25 cellular contexts compared by ENCODE assay signal in the genomic region with DNA sequence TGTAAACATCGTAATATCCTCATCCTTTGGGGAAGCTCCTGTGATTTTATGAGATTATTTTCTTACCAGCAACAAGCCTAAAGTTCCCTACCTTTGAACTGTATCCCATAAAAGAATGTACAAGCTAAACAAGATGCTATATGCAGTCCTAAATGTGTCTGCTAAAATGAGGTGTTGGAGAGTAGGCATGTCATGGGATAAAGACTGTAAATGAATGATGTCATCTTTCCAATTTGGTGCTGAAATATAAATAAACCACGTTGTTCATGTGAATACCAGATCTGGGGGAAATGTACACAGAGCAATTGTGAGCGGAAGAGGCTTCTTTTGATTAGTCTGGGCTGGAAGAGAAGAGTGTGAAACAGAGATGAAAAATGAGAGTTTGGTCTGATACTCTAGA.
DNase-seq lines count a peak whose midpoint lies in the region; TF ChIP-seq lines count a peak whose summit lies in the region.
"Had no signal": no experiment of that assay in that cellular context is flagged by ENCODE, and none has a peak within 500 bp of the region (broad histone marks: within the 10 kb centered on the region; RNA-seq: fewer than 3 reads in every experiment).

No MANE protein-coding gene starts in this region.

- no peak overlapping the region for H3K23ac ChIP-seq in mesenchymal stem cell (ENCODE audit: low read length in 2 of 2)

- no peak overlapping the region for H4K8ac ChIP-seq in mesenchymal stem cell (ENCODE audit: low read length)

- H2BK15ac ChIP-seq in mesenchymal stem cell (ENCODE audit: low read depth, poor library complexity, severe bottlenecking) = no peak overlapping the region

- POLR2A ChIA-PET in CD4-positive, alpha-beta memory T cell (lab: Charles Lee; ENCODE audit: partially characterized antibody) = no interaction called here

- WGBS in mesenchymal stem cell = 10% methylated on average over 2 of the region's 3 CpGs

- no peak overlapping the region for H4K91ac ChIP-seq in mesenchymal stem cell (ENCODE audit: low read length)

- H3K4me2 ChIP-seq in mesenchymal stem cell (ENCODE audit: low read length, poor library complexity, severe bottlenecking) = no peak overlapping the region
- H3K4me2 ChIP-seq: GM23338, SK-N-SH had no signal

- H3K27ac Mint-ChIP-seq in CD4-positive, alpha-beta memory T cell = no peak overlapping the region
- H3K27ac Mint-ChIP-seq in progenitor cell of endocrine pancreas = no peak overlapping the region
- H3K27ac Mint-ChIP-seq: activated naive CD4-positive, alpha-beta T cell treated with anti-CD3 and anti-CD28 coated beads for 36 hours; activated T-helper 1 cell treated with anti-CD3 and anti-CD28 coated beads, Interleukin-12 subunit alpha, Interleukin-12 subunit beta, Interleukin-2, Interleukin-4 antibody, amounts not matched to agents 30 ng/mL and 10 ng/mL and 1 ng/mL, durations not matched to agents 14 hours and 24 hours and 36 hours; CD14-positive monocyte; GM23338; T-helper 17 cell had no signal

- H3K79me1 ChIP-seq in mesenchymal stem cell (replicated peaks; ENCODE audit: low read length, poor library complexity, severe bottlenecking) = no peaks in the 10 kb centered on the region

- no peaks in the 10 kb centered on the region for H3K36me3 ChIP-seq in mesenchymal stem cell (ENCODE audit: control insufficient read depth in 1 of 2, insufficient read depth in 2 of 2, low read depth in 1 of 2, low read length in 2 of 2)
- H3K36me3 ChIP-seq in CD4-positive, alpha-beta memory T cell (ENCODE audit: insufficient read depth, low read length) = no peaks in the 10 kb centered on the region
- H3K36me3 ChIP-seq: adrenal gland, prostate gland, thoracic aorta, uterus had no signal

- no peak overlapping the region for H2AFZ ChIP-seq in mesenchymal stem cell (ENCODE audit: low read depth, low read length)
- H2AFZ ChIP-seq: GM23338 had no signal

- H3K4me1 ChIP-seq in mesenchymal stem cell (ENCODE audit: control insufficient read depth, insufficient read depth, low read depth, low read length) = no peaks in the 10 kb centered on the region
- no peaks in the 10 kb centered on the region for H3K4me1 ChIP-seq in CD4-positive, alpha-beta memory T cell (ENCODE audit: insufficient read depth, low read length)
- H3K4me1 ChIP-seq: adrenal gland, prostate gland, uterus had no signal

- H2AK5ac ChIP-seq in mesenchymal stem cell (ENCODE audit: low read length, severe bottlenecking) = no peak overlapping the region

- H2BK12ac ChIP-seq in mesenchymal stem cell (ENCODE audit: low read length in 2 of 2) = no peak overlapping the region

- H3K27ac ChIP-seq in mesenchymal stem cell (ENCODE audit: low read length, poor library complexity, severe bottlenecking) = no peak overlapping the region
- no peak overlapping the region for H3K27ac ChIP-seq in CD4-positive, alpha-beta memory T cell (ENCODE audit: low read depth, low read length)
- H3K27ac ChIP-seq: adrenal gland, prostate gland, thoracic aorta, uterus had no signal

- TF ChIP-seq CTCF in HFF-Myc (IDR thresholded peaks at IDR 0.05; ENCODE audit: low read depth, low read length, missing control alignments) (no peak), astrocyte of the spinal cord (IDR thresholded peaks at IDR 0.05; ENCODE audit: low read depth, low read length) (no peak), progenitor cell of endocrine pancreas (IDR thresholded peaks at IDR 0.05; ENCODE audit: unreplicated experiment) (no peak)

- H3K4me3 ChIP-seq in HFF-Myc (replicated peaks; ENCODE audit: low read depth, low read length) (no peak overlapping the region), astrocyte of the spinal cord (ENCODE audit: low read depth, low read length) (no peak overlapping the region), mesenchymal stem cell (ENCODE audit: insufficient read depth in 1 of 2, low read depth in 1 of 2, low read length in 2 of 2) (no peak overlapping the region)
- H3K4me3 ChIP-seq in CD4-positive, alpha-beta memory T cell (ENCODE audit: low read length in 2 of 2) = no peak overlapping the region
- H3K4me3 ChIP-seq: adrenal gland, GM23338, prostate gland, thoracic aorta, uterus had no signal

- H3K27me3 Mint-ChIP-seq in CD4-positive, alpha-beta memory T cell = no peaks in the 10 kb centered on the region
- no peaks in the 10 kb centered on the region for H3K27me3 Mint-ChIP-seq in progenitor cell of endocrine pancreas
- H3K27me3 Mint-ChIP-seq: T-helper 17 cell had no signal

- no peak overlapping the region for H3K18ac ChIP-seq in mesenchymal stem cell (ENCODE audit: low read depth in 1 of 2, low read length in 2 of 2)

- H3K9me3 Mint-ChIP-seq in CD4-positive, alpha-beta memory T cell = peaks cover 0 to 5% (median 2%) of the 10 kb centered on the region in 8 donors
- H3K9me3 Mint-ChIP-seq in progenitor cell of endocrine pancreas (ENCODE audit: low read depth) = no peaks in the 10 kb centered on the region
- H3K9me3 Mint-ChIP-seq: activated T-helper 1 cell treated with anti-CD3 and anti-CD28 coated beads, Interleukin-12 subunit alpha, Interleukin-12 subunit beta, Interleukin-2, Interleukin-4 antibody, amounts not matched to agents 30 ng/mL and 10 ng/mL and 1 ng/mL, durations not matched to agents 14 hours and 24 hours and 36 hours; GM23338 had no signal

- CTCF ChIA-PET in CD4-positive, alpha-beta memory T cell (lab: Charles Lee; ENCODE audit: partially characterized antibody) = no interaction called here

- in situ Hi-C loops in astrocyte of the spinal cord (cut with HindIII; ENCODE audit: low sequenced_read_pairs) = no loop called here

- no peak overlapping the region for H2BK5ac ChIP-seq in mesenchymal stem cell (ENCODE audit: low read depth, low read length, poor library complexity, severe bottlenecking)

- no peaks in the 10 kb centered on the region for H3K4me1 Mint-ChIP-seq in CD4-positive, alpha-beta memory T cell
- H3K4me1 Mint-ChIP-seq in progenitor cell of endocrine pancreas (ENCODE audit: low read depth) = no peaks in the 10 kb centered on the region
- H3K4me1 Mint-ChIP-seq: CD14-positive monocyte, T-helper 17 cell had no signal

- peak; percentile 53 for DNase-seq in HFF-Myc (ENCODE audit: extremely low read depth, low read depth)
- peak; percentile 4 for DNase-seq in NCI-H345 treated with DMSO at 0.1 percent for 48 hours (lab: John Stamatoyannopoulos, UW; ENCODE audit: unreplicated experiment)
- peak; percentile 32 for DNase-seq in astrocyte of the spinal cord (ENCODE audit: low read depth, low spot score)
- peak; percentile 83 for DNase-seq in mesenchymal stem cell
- DNase-seq in CD4-positive, alpha-beta memory T cell = no peak
- DNase-seq in epidermal melanocyte (ENCODE audit: insufficient read length, low spot score) = no peak
- no peak for DNase-seq in progenitor cell of endocrine pancreas (ENCODE audit: low spot score, unreplicated experiment)
- DNase-seq: activated CD4-positive, alpha-beta T cell treated with anti-CD3 and anti-CD28 coated beads, Interleukin-2, amount 50 U/mL, for 48 hours; activated naive CD4-positive, alpha-beta T cell treated with anti-CD3 and anti-CD28 coated beads for 36 hours; adrenal gland; effector CD4-positive, alpha-beta T cell; left colon; mesendoderm; NCI-H1105; NCI-H526 treated with DMSO at 0.1 percent for 48 hours; SK-N-SH; stimulated activated CD4-positive, alpha-beta T cell treated with anti-CD3 and anti-CD28 coated beads, Interleukin-15, amount 100 ng/mL, for 24 hours; stimulated activated naive CD8-positive, alpha-beta T cell treated with anti-CD3 and anti-CD28 coated beads, Interleukin-15, Interleukin-2, amounts not matched to agents 100 U/mL and 50 U/mL, for 24 hours; T-helper 17 cell; uterus had no signal

- no peak overlapping the region for H3K9ac ChIP-seq in mesenchymal stem cell (ENCODE audit: low read length)
- H3K9ac ChIP-seq: SK-N-SH had no signal

- no peak overlapping the region for H3K4ac ChIP-seq in mesenchymal stem cell (ENCODE audit: low read depth in 1 of 2, low read length in 2 of 2)

- no peaks in the 10 kb centered on the region for H3K36me3 Mint-ChIP-seq in CD4-positive, alpha-beta memory T cell
- peaks cover 2% of the 10 kb centered on the region for H3K36me3 Mint-ChIP-seq in progenitor cell of endocrine pancreas (ENCODE audit: insufficient read depth)
- H3K36me3 Mint-ChIP-seq: CD14-positive monocyte had no signal

- H3K4me3 Mint-ChIP-seq in CD4-positive, alpha-beta memory T cell = no peak overlapping the region
- no peak overlapping the region for H3K4me3 Mint-ChIP-seq in progenitor cell of endocrine pancreas (ENCODE audit: low read depth)
- H3K4me3 Mint-ChIP-seq: activated naive CD4-positive, alpha-beta T cell treated with anti-CD3 and anti-CD28 coated beads for 36 hours; activated T-helper 1 cell treated with anti-CD3 and anti-CD28 coated beads, Interleukin-12 subunit alpha, Interleukin-12 subunit beta, Interleukin-2, Interleukin-4 antibody, amounts not matched to agents 30 ng/mL and 10 ng/mL and 1 ng/mL, durations not matched to agents 14 hours and 24 hours and 36 hours; CD14-positive monocyte; GM23338; T-helper 17 cell had no signal

- no peaks in the 10 kb centered on the region for H3K9me3 ChIP-seq in mesenchymal stem cell (ENCODE audit: control insufficient read depth, low read length)
- no peaks in the 10 kb centered on the region for H3K9me3 ChIP-seq in CD4-positive, alpha-beta memory T cell (ENCODE audit: control insufficient read depth in 1 of 2, low read length in 2 of 2)
- H3K9me3 ChIP-seq: adrenal gland, prostate gland, SK-N-SH, thoracic aorta, uterus had no signal

- H3K27me3 ChIP-seq in mesenchymal stem cell (ENCODE audit: control insufficient read depth in 1 of 2, insufficient read depth in 1 of 2, low read length in 2 of 2) = peaks cover 0 to 14% of the 10 kb centered on the region in 2 experiments
- no peaks in the 10 kb centered on the region for H3K27me3 ChIP-seq in CD4-positive, alpha-beta memory T cell (ENCODE audit: insufficient read depth, low read length)
- H3K27me3 ChIP-seq: adrenal gland, uterus had no signal

- H2BK120ac ChIP-seq in mesenchymal stem cell (ENCODE audit: low read depth, low read length) = no peak overlapping the region

- intact Hi-C loops in CD4-positive, alpha-beta memory T cell (cut with micrococcal nuclease) = no loop called here

- no peak overlapping the region for H3K14ac ChIP-seq in mesenchymal stem cell (ENCODE audit: low read length in 2 of 2)

Comparison
In these comparisons a context has a peak if more than half of its experiments do, and no peak if none do; other contexts are left out.
1. DNase-seq: peak in HFF-Myc (single experiment), NCI-H345 treated with DMSO at 0.1 percent for 48 hours (single experiment), astrocyte of the spinal cord (single experiment) and mesenchymal stem cell (single experiment); none in CD4-positive, alpha-beta memory T cell (0 of 5), epidermal melanocyte (single experiment) and progenitor cell of endocrine pancreas (single experiment).